Comparison of ENCODE assay signal across 1 cellular context in the genomic region with DNA sequence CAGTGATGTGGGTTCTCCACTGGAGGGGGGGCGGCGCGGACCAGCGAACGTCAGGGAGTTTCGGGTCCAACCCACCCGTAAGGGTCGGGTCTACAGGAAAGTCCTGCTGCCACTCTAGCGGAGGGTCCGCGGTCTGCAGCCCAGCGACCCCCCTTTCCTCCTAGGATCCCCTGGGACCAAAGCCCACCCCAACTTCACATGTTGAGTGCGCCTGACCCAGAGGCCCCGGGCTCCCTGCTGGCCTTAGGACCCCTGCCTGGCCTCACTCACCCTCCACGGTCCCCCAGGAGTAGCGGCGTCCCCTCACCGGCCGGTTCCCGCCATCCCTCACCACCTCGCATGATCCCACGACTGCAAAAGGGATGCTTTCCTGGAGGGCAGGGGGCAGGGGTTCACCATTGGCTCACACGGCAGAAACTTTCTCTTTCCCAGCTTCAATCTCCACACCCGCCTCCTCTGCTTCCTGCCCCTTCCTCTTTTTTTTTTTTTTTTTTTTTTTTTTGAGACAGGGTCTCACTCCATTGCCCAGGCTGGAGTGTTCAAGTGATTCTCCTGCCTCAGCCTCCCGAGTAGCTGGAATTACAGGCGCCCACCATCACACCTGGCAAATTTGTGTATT.
TF ChIP-seq lines count a peak whose summit lies in the region.

No MANE protein-coding gene starts in this region.

TF ChIP-seq in GM23338, 12 proteins besides CTCF, POLR2A, EP300 and RAD21 (continued from another document):
- TF ChIP-seq, protein P1, sequence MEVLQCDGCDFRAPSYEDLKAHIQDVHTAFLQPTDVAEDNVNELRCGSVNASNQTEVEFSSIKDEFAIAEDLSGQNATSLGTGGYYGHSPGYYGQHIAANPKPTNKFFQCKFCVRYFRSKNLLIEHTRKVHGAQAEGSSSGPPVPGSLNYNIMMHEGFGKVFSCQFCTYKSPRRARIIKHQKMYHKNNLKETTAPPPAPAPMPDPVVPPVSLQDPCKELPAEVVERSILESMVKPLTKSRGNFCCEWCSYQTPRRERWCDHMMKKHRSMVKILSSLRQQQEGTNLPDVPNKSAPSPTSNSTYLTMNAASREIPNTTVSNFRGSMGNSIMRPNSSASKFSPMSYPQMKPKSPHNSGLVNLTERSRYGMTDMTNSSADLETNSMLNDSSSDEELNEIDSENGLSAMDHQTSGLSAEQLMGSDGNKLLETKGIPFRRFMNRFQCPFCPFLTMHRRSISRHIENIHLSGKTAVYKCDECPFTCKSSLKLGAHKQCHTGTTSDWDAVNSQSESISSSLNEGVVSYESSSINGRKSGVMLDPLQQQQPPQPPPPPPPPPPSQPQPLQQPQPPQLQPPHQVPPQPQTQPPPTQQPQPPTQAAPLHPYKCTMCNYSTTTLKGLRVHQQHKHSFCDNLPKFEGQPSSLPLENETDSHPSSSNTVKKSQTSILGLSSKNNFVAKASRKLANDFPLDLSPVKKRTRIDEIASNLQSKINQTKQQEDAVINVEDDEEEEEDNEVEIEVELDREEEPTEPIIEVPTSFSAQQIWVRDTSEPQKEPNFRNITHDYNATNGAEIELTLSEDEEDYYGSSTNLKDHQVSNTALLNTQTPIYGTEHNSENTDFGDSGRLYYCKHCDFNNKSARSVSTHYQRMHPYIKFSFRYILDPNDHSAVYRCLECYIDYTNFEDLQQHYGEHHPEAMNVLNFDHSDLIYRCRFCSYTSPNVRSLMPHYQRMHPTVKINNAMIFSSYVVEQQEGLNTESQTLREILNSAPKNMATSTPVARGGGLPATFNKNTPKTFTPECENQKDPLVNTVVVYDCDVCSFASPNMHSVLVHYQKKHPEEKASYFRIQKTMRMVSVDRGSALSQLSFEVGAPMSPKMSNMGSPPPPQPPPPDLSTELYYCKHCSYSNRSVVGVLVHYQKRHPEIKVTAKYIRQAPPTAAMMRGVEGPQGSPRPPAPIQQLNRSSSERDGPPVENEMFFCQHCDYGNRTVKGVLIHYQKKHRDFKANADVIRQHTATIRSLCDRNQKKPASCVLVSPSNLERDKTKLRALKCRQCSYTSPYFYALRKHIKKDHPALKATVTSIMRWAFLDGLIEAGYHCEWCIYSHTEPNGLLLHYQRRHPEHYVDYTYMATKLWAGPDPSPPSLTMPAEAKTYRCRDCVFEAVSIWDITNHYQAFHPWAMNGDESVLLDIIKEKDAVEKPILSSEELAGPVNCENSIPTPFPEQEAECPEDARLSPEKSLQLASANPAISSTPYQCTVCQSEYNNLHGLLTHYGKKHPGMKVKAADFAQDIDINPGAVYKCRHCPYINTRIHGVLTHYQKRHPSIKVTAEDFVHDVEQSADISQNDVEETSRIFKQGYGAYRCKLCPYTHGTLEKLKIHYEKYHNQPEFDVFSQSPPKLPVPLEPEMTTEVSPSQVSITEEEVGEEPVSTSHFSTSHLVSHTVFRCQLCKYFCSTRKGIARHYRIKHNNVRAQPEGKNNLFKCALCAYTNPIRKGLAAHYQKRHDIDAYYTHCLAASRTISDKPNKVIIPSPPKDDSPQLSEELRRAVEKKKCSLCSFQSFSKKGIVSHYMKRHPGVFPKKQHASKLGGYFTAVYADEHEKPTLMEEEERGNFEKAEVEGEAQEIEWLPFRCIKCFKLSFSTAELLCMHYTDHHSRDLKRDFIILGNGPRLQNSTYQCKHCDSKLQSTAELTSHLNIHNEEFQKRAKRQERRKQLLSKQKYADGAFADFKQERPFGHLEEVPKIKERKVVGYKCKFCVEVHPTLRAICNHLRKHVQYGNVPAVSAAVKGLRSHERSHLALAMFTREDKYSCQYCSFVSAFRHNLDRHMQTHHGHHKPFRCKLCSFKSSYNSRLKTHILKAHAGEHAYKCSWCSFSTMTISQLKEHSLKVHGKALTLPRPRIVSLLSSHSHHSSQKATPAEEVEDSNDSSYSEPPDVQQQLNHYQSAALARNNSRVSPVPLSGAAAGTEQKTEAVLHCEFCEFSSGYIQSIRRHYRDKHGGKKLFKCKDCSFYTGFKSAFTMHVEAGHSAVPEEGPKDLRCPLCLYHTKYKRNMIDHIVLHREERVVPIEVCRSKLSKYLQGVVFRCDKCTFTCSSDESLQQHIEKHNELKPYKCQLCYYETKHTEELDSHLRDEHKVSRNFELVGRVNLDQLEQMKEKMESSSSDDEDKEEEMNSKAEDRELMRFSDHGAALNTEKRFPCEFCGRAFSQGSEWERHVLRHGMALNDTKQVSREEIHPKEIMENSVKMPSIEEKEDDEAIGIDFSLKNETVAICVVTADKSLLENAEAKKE (CRISPR knock-in tag; IDR thresholded peaks at IDR 0.05) = no peak
- TF ChIP-seq EZH2phosphoT487 (IDR thresholded peaks at IDR 0.05; ENCODE audit: unreplicated experiment) = no peak
